ENCODE assay signal across 24 cellular contexts in genomic region chr18:76643996-76644395, GRCh38.
"Had no signal": no experiment of that assay in that cellular context is flagged by ENCODE, and none has a peak within 500 bp of the region (broad histone marks: within the 10 kb centered on the region; RNA-seq: fewer than 3 reads in every experiment).

No MANE protein-coding gene starts in this region.

- H2AFZ ChIP-seq: hepatocyte had no signal

- H3K9me3 ChIP-seq: esophagus squamous epithelium, gastroesophageal sphincter, ovary, right lobe of liver, tibial nerve had no signal

- H3K4me3 ChIP-seq: esophagus squamous epithelium, gastroesophageal sphincter, hepatocyte, ovary, right lobe of liver, tibial nerve had no signal

- H3K9me3 Mint-ChIP-seq: activated B cell treated with CpG ODN at 0.5 μM for 24 hours; activated naive CD8-positive, alpha-beta T cell treated with anti-CD3 and anti-CD28 coated beads, Interleukin-2, amount 10 ng/mL, durations not matched to agents 7 days and 5 days; dendritic cell treated with granulocyte-macrophage colony-stimulating factor and Interleukin-4, amounts not matched to agents 40 ng/mL and 50 ng/mL, for 4 days; naive B cell; stimulated activated naive B cell treated with anti-CD40 and anti-IgM and Interleukin-4, amounts not matched to agents 10 μg/mL and 1 μg/mL and 100 μg/mL, for 72 hours; T-helper 2 cell treated with Interferon-gamma antibody and Interleukin-4, amounts not matched to agents 5 μg/mL and 100 μg/mL, for 36 hours had no signal

- H3K4me1 ChIP-seq: esophagus squamous epithelium, gastroesophageal sphincter, right lobe of liver, tibial nerve had no signal

- H3K27me3 ChIP-seq: brain microvascular endothelial cell, esophagus squamous epithelium, gastroesophageal sphincter, hepatocyte, ovary, right lobe of liver, tibial nerve had no signal

- H3K4me1 Mint-ChIP-seq: activated B cell treated with CpG ODN at 0.5 μM for 24 hours; endodermal cell; mesothelial cell of epicardium; naive B cell; stimulated activated naive B cell treated with anti-CD40 and anti-IgM and Interleukin-4, amounts not matched to agents 10 μg/mL and 1 μg/mL and 100 μg/mL, for 72 hours had no signal

- H3K4me2 ChIP-seq: hepatocyte had no signal

- ATAC-seq: gastroesophageal sphincter, left colon, right lobe of liver had no signal

- H3K27me3 Mint-ChIP-seq: progenitor cell of endocrine pancreas had no signal

- H3K36me3 ChIP-seq: brain microvascular endothelial cell, esophagus squamous epithelium, gastroesophageal sphincter, ovary, right lobe of liver, tibial nerve had no signal

- H3K27ac Mint-ChIP-seq: activated B cell treated with CpG ODN at 0.5 μM for 24 hours; activated naive CD8-positive, alpha-beta T cell treated with anti-CD3 and anti-CD28 coated beads, Interleukin-2, amount 10 ng/mL, durations not matched to agents 7 days and 5 days; dendritic cell treated with granulocyte-macrophage colony-stimulating factor and Interleukin-4, amounts not matched to agents 40 ng/mL and 50 ng/mL, for 4 days; endodermal cell; mesothelial cell of epicardium; naive B cell; nephron progenitor cell; progenitor cell of endocrine pancreas; stimulated activated naive B cell treated with anti-CD40 and anti-IgM and Interleukin-4, amounts not matched to agents 10 μg/mL and 1 μg/mL and 100 μg/mL, for 72 hours; T-helper 2 cell treated with Interferon-gamma antibody and Interleukin-4, amounts not matched to agents 5 μg/mL and 100 μg/mL, for 36 hours had no signal

- H3K36me3 Mint-ChIP-seq: activated naive CD8-positive, alpha-beta T cell treated with anti-CD3 and anti-CD28 coated beads, Interleukin-2, amount 10 ng/mL, durations not matched to agents 7 days and 5 days; mesothelial cell of epicardium; naive B cell; stimulated activated naive B cell treated with anti-CD40 and anti-IgM and Interleukin-4, amounts not matched to agents 10 μg/mL and 1 μg/mL and 100 μg/mL, for 72 hours had no signal

- H3K79me2 ChIP-seq: hepatocyte had no signal

- H3K27ac ChIP-seq: brain microvascular endothelial cell, epithelial cell of prostate, esophagus squamous epithelium, gastroesophageal sphincter, hepatocyte, ovary, right lobe of liver, tibial nerve had no signal

- DNase-seq: activated B cell treated with CpG ODN at 0.5 μM for 24 hours; activated naive CD4-positive, alpha-beta T cell; activated naive CD8-positive, alpha-beta T cell treated with anti-CD3 and anti-CD28 coated beads, Interleukin-2, amount 10 ng/mL, durations not matched to agents 7 days and 5 days; amniotic stem cell; brain microvascular endothelial cell; caudate nucleus; endodermal cell; esophagus squamous epithelium; left colon; naive B cell; nephron progenitor cell; ovary; right lobe of liver; stimulated activated CD4-positive, alpha-beta T cell treated with anti-CD3 and anti-CD28 coated beads, Interleukin-4, amount 100 ng/mL, for 24 hours; stimulated activated naive B cell treated with anti-CD40 and anti-IgM and Interleukin-4, amounts not matched to agents 10 μg/mL and 1 μg/mL and 100 μg/mL, for 72 hours; T-helper 1 cell had no signal

- H3K4me3 Mint-ChIP-seq: activated B cell treated with CpG ODN at 0.5 μM for 24 hours; activated naive CD8-positive, alpha-beta T cell treated with anti-CD3 and anti-CD28 coated beads, Interleukin-2, amount 10 ng/mL, durations not matched to agents 7 days and 5 days; dendritic cell treated with granulocyte-macrophage colony-stimulating factor and Interleukin-4, amounts not matched to agents 40 ng/mL and 50 ng/mL, for 4 days; endodermal cell; mesothelial cell of epicardium; naive B cell; nephron progenitor cell; stimulated activated naive B cell treated with anti-CD40 and anti-IgM and Interleukin-4, amounts not matched to agents 10 μg/mL and 1 μg/mL and 100 μg/mL, for 72 hours; T-helper 2 cell treated with Interferon-gamma antibody and Interleukin-4, amounts not matched to agents 5 μg/mL and 100 μg/mL, for 36 hours had no signal
